1 cellular context compared by ENCODE assay signal in the genomic region with DNA sequence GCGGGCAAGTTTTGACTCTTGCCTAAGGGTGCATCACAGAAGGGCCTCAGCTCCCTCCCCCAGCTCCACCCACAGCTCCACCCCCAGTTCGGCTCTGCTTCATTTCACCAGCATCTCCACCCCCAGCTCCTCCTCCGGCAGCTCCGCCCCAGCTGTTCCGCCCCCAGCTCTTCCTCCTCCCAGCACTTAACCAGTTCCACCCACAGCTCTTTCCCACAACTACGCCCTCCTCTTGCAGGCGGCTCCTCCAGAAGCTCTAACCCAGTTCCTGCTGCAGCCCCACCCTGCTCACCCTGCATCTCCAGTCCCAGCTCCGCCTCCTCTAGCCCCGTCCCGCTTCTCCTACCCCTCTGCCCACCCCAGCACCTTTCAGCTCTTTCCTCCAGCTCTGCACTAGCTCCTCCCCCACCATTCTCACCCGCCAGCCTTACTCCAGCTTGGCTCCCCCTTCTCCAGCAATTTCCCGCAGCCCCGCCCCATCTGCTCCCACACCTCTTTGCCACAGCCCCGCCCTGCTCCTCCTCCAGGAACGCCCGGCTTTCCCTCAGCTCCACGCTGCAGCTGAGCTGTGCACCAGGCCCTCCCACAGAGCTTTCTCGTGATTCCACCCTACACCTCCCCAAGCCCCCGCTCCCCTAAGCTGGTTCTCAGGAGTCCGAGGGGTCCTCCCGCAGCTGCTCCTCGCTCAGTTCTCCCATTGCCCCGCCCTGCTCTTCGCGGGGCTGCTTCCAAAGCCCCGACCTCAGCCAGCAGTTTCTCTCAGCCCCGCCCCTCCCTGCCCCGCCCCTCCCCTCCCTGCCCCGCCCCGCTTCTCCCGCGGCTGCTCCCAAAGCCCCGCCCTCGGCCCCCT.
TF ChIP-seq lines count a peak whose summit lies in the region.

No MANE protein-coding gene starts in this region.

TF ChIP-seq in GM12878, 131 proteins besides CTCF, POLR2A, EP300 and RAD21:
- TF ChIP-seq IKZF2 (IDR thresholded peaks at IDR 0.05) (peak; percentile 41 to 71; a peak in 2 of 4 replicates), WRNIP1 (IDR thresholded peaks at IDR 0.05; ENCODE audit: borderline replicate concordance, low read depth, low read length) (no peak), SPI1 (IDR thresholded peaks at IDR 0.05; ENCODE audit: borderline replicate concordance, insufficient read depth, low read depth, low read length) (peak; percentile 21; the same call in 1 of the 2 replicates), ZZZ3 (IDR thresholded peaks at IDR 0.05; ENCODE audit: control insufficient read depth, insufficient read length, low read depth) (no peak), EGR1 (IDR thresholded peaks at IDR 0.05; ENCODE audit: borderline replicate concordance in 1 of 2, low read depth in 2 of 2, low read length in 2 of 2) (0 out of 3 replicates have a peak, but pooled peaks of 1 of the 2 experiments have one; percentile 33), HDGF (IDR thresholded peaks at IDR 0.05) (peak; percentile 89), MTA2 (IDR thresholded peaks at IDR 0.05; ENCODE audit: low read depth) (no peak), ATF7 (IDR thresholded peaks at IDR 0.05; ENCODE audit: low read depth) (peak; percentile 23; the same call in 1 of the 2 replicates), ZNF384 (IDR thresholded peaks at IDR 0.05; ENCODE audit: borderline replicate concordance, low read depth, low read length) (no peak), CEBPB (IDR thresholded peaks at IDR 0.05; ENCODE audit: borderline replicate concordance in 1 of 2, low read depth in 2 of 2, low read length in 2 of 2) (no peak), PML (IDR thresholded peaks at IDR 0.05; ENCODE audit: low read length) (no peak), CREB1 (IDR thresholded peaks at IDR 0.05; ENCODE audit: low read depth) (no peak), TCF7 (IDR thresholded peaks at IDR 0.05; ENCODE audit: borderline replicate concordance) (no peak), RUNX3 (IDR thresholded peaks at IDR 0.05; ENCODE audit: low read length) (peak; percentile 6; the same call in 1 of the 2 replicates), PAX5 (IDR thresholded peaks at IDR 0.05; ENCODE audit: borderline replicate concordance, low read depth, low read length) (0 out of 2 replicates have a peak, but pooled peaks have one; percentile 29), RCOR1 (conservative IDR thresholded peaks at IDR 0.05; ENCODE audit: low read depth, low read length) (no peak), NBN (IDR thresholded peaks at IDR 0.05) (0 out of 2 replicates have a peak, but pooled peaks have one; percentile 21)
- TF ChIP-seq, protein P1, sequence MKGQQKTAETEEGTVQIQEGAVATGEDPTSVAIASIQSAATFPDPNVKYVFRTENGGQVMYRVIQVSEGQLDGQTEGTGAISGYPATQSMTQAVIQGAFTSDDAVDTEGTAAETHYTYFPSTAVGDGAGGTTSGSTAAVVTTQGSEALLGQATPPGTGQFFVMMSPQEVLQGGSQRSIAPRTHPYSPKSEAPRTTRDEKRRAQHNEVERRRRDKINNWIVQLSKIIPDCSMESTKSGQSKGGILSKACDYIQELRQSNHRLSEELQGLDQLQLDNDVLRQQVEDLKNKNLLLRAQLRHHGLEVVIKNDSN (IDR thresholded peaks at IDR 0.05; ENCODE audit: borderline replicate concordance, extremely low read length, insufficient read depth, low read depth, low read length) = no peak
- TF ChIP-seq, protein P2, sequence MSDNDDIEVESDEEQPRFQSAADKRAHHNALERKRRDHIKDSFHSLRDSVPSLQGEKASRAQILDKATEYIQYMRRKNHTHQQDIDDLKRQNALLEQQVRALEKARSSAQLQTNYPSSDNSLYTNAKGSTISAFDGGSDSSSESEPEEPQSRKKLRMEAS (IDR thresholded peaks at IDR 0.05; ENCODE audit: low read depth, low read length) = no peak
- TF ChIP-seq, protein P3, sequence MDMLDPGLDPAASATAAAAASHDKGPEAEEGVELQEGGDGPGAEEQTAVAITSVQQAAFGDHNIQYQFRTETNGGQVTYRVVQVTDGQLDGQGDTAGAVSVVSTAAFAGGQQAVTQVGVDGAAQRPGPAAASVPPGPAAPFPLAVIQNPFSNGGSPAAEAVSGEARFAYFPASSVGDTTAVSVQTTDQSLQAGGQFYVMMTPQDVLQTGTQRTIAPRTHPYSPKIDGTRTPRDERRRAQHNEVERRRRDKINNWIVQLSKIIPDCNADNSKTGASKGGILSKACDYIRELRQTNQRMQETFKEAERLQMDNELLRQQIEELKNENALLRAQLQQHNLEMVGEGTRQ (IDR thresholded peaks at IDR 0.05; ENCODE audit: borderline replicate concordance, low read depth, low read length) = no peak
